Comparison of ENCODE assay signal across 10 cellular contexts in the genomic region with DNA sequence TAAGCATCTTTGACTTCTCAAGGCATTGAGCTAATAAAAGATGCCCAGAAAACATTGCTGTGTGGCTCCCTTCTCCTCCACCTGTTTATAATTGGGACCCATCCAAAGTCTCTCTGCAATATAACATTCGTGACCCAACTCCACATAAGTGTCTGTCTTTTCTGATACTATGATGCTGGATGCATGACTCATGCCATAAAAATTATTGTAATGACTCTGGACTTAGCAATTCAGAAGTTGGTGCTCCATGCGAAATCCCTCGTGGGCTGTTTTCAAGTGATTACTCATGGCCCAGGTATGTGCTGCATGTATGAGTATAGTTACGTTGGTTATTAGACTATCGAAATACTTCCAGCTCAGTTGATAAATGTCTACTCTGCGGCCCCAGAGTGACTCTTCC.
DNase-seq lines count a peak whose midpoint lies in the region; ATAC-seq and TF ChIP-seq lines count a peak whose summit lies in the region.
"Had no signal": no experiment of that assay in that cellular context is flagged by ENCODE, and none has a peak within 500 bp of the region (broad histone marks: within the 10 kb centered on the region; RNA-seq: fewer than 3 reads in every experiment).

No MANE protein-coding gene starts in this region.

- TF ChIP-seq CTCF in HFF-Myc (IDR thresholded peaks at IDR 0.05; ENCODE audit: low read depth, low read length, missing control alignments) (no peak), coronary artery (IDR thresholded peaks at IDR 0.05) (no peak)

- H3K27ac ChIP-seq in coronary artery: no peak overlapping the region

- no peak for TF ChIP-seq POLR2A in erythroblast (IDR thresholded peaks at IDR 0.05; ENCODE audit: low read length)

- ATAC-seq in GM21529 (IDR thresholded peaks at IDR 0.05; ENCODE audit: unreplicated experiment) (no peak), HG03175 (IDR thresholded peaks at IDR 0.05; ENCODE audit: unreplicated experiment) (no peak)

- H3K4me3 ChIP-seq in HFF-Myc (replicated peaks; ENCODE audit: low read depth, low read length) (no peak overlapping the region), coronary artery (no peak overlapping the region)

- DNase-seq in 8988T: peak; percentile 27
- peak; percentile 98 for DNase-seq in HFF-Myc (ENCODE audit: extremely low read depth, low read depth)
- peak; percentile 99 for DNase-seq in amniotic epithelial cell (ENCODE audit: low read depth)
- DNase-seq in islet precursor cell: peak; percentile 75
- no peak for DNase-seq in erythroblast (lab: John Stamatoyannopoulos, UW)
- no peak for DNase-seq in coronary artery (ENCODE audit: low spot score)
- DNase-seq: CD4-positive, CD25-positive, alpha-beta regulatory T cell; occipital lobe had no signal

Comparison
In these comparisons a context has a peak if more than half of its experiments do, and no peak if none do; other contexts are left out.
1. DNase-seq: peak in 8988T (single experiment), HFF-Myc (single experiment), amniotic epithelial cell (single experiment) and islet precursor cell (single experiment); none in erythroblast (0 of 2) and coronary artery (single experiment).